15 cellular contexts compared by ENCODE assay signal in genomic region chr2:214130115-214130514, GRCh38.
"Had no signal": no experiment of that assay in that cellular context is flagged by ENCODE, and none has a peak within 500 bp of the region (broad histone marks: within the 10 kb centered on the region; RNA-seq: fewer than 3 reads in every experiment).

No MANE protein-coding gene starts in this region.

- H3K4me1 ChIP-seq: left ventricle myocardium inferior, suprapubic skin had no signal

- H3K27me3 ChIP-seq: suprapubic skin had no signal

- H3K36me3 ChIP-seq: left ventricle myocardium inferior, suprapubic skin had no signal

- DNase-seq: activated CD4-positive, alpha-beta T cell treated with anti-CD3 and anti-CD28 coated beads, Interleukin-2, amount 50 U/mL, for 1 hour; activated naive CD4-positive, alpha-beta T cell; activated naive CD8-positive, alpha-beta T cell treated with anti-CD3 and anti-CD28 coated beads, Interleukin-2, amount 10 ng/mL, durations not matched to agents 7 days and 5 days; effector memory CD8-positive, alpha-beta T cell; head of caudate nucleus; left ventricle myocardium inferior; natural killer cell; nucleus accumbens; right cardiac atrium; small intestine; stimulated activated naive CD8-positive, alpha-beta T cell treated with anti-CD3 and anti-CD28 coated beads, Interleukin-15, Interleukin-2, amounts not matched to agents 100 U/mL and 50 U/mL, for 24 hours; T-helper 9 cell; trophoblast cell had no signal

- FAIRE-seq: small intestine had no signal

- H3K27ac ChIP-seq: left ventricle myocardium inferior, suprapubic skin had no signal

- H3K9me3 ChIP-seq: suprapubic skin had no signal

- ATAC-seq: activated CD4-positive, CD25-positive, alpha-beta regulatory T cell treated with anti-CD3 and anti-CD28 coated beads, Interleukin-2, amount 50 U/mL, for 24 hours; effector memory CD8-positive, alpha-beta T cell; natural killer cell; right cardiac atrium; stimulated activated naive CD8-positive, alpha-beta T cell treated with anti-CD3 and anti-CD28 coated beads, Interleukin-15, Interleukin-2, amounts not matched to agents 100 U/mL and 50 U/mL, for 24 hours had no signal

- H3K4me3 ChIP-seq: left ventricle myocardium inferior, suprapubic skin had no signal
